1 cellular context compared by ENCODE assay signal in genomic region chr3:133540896-133541674, GRCh38.
TF ChIP-seq lines count a peak whose summit lies in the region.

No MANE protein-coding gene starts in this region.

TF ChIP-seq in GM12878, 131 proteins besides CTCF, POLR2A, EP300 and RAD21 (continued from another document):
- TF ChIP-seq USF1 (IDR thresholded peaks at IDR 0.05; ENCODE audit: borderline replicate concordance, extremely low read length, insufficient read depth, low read depth, low read length) (no peak), TBL1XR1 (IDR thresholded peaks at IDR 0.05; ENCODE audit: low read depth, low read length) (no peak), DPF2 (IDR thresholded peaks at IDR 0.05) (peak; percentile 67; the same call in 1 of the 2 replicates), EED (IDR thresholded peaks at IDR 0.05; ENCODE audit: low read depth) (peak; percentile 74; the same call in 1 of the 2 replicates), REST (IDR thresholded peaks at IDR 0.05; ENCODE audit: low read depth, low read length) (peak; percentile 25; the same call in 1 of the 2 replicates), TARDBP (IDR thresholded peaks at IDR 0.05; ENCODE audit: borderline replicate concordance) (no peak), BHLHE40 (IDR thresholded peaks at IDR 0.05; ENCODE audit: borderline replicate concordance in 1 of 2, low read depth in 2 of 2, low read length in 1 of 2) (peak in 1 of 2 experiments; percentile 15; a peak in 1 of 4 replicates), BMI1 (IDR thresholded peaks at IDR 0.05; ENCODE audit: borderline replicate concordance) (no peak), RELB (IDR thresholded peaks at IDR 0.05; ENCODE audit: low read depth) (peak; percentile 49; the same call in 1 of the 2 replicates), SP1 (IDR thresholded peaks at IDR 0.05; ENCODE audit: low read depth, low read length) (no peak), IKZF2 (IDR thresholded peaks at IDR 0.05) (peak; percentile 68 to 77)
